17 cellular contexts compared by ENCODE assay signal in genomic region chr1:14769486-14770274, GRCh38.
"Had no signal": no experiment of that assay in that cellular context is flagged by ENCODE, and none has a peak within 500 bp of the region (broad histone marks: within the 10 kb centered on the region; RNA-seq: fewer than 3 reads in every experiment).

No MANE protein-coding gene starts in this region.

- H3K4me3 ChIP-seq: coronary artery, gastroesophageal sphincter, left ventricle myocardium inferior had no signal

- H3K36me3 ChIP-seq: gastroesophageal sphincter, left ventricle myocardium inferior had no signal

- H3K4me3 Mint-ChIP-seq: activated naive CD8-positive, alpha-beta T cell treated with anti-CD3 and anti-CD28 coated beads, Interleukin-2, amount 10 ng/mL, durations not matched to agents 7 days and 5 days; brain; natural killer cell; stimulated activated effector memory CD8-positive, alpha-beta T cell treated with anti-CD3 and anti-CD28 coated beads, Interleukin-12 subunit alpha, Interleukin-12 subunit beta, amount 100 ng/mL, for 72 hours had no signal

- ATAC-seq: activated CD4-positive, CD25-positive, alpha-beta regulatory T cell treated with anti-CD3 and anti-CD28 coated beads, Interleukin-2, amount 50 U/mL, for 24 hours; gastroesophageal sphincter; natural killer cell; stimulated activated effector memory CD8-positive, alpha-beta T cell treated with anti-CD3 and anti-CD28 coated beads, Interleukin-12 subunit alpha, Interleukin-12 subunit beta, amount 100 ng/mL, for 72 hours had no signal

- H3K9me3 Mint-ChIP-seq: activated naive CD8-positive, alpha-beta T cell treated with anti-CD3 and anti-CD28 coated beads, Interleukin-2, amount 10 ng/mL, durations not matched to agents 7 days and 5 days; natural killer cell; stimulated activated effector memory CD8-positive, alpha-beta T cell treated with anti-CD3 and anti-CD28 coated beads, Interleukin-12 subunit alpha, Interleukin-12 subunit beta, amount 100 ng/mL, for 72 hours had no signal

- H3K27me3 Mint-ChIP-seq: activated naive CD8-positive, alpha-beta T cell treated with anti-CD3 and anti-CD28 coated beads, Interleukin-2, amount 10 ng/mL, durations not matched to agents 7 days and 5 days had no signal

- DNase-seq: activated CD4-positive, alpha-beta T cell treated with anti-CD3 and anti-CD28 coated beads, Interleukin-2, amount 50 U/mL, for 4 hours; activated naive CD4-positive, alpha-beta T cell; activated naive CD8-positive, alpha-beta T cell treated with anti-CD3 and anti-CD28 coated beads, Interleukin-2, amount 10 ng/mL, durations not matched to agents 7 days and 5 days; activated T-cell treated with anti-CD3 and anti-CD28 coated beads for 4 hours; central memory CD4-positive, alpha-beta T cell; kidney; left ventricle myocardium inferior; mesenchymal stem cell; natural killer cell; nucleus accumbens; posterior cingulate gyrus; retina had no signal

- H3K9me3 ChIP-seq: gastroesophageal sphincter, left ventricle myocardium inferior had no signal

- H3K27ac Mint-ChIP-seq: activated naive CD8-positive, alpha-beta T cell treated with anti-CD3 and anti-CD28 coated beads, Interleukin-2, amount 10 ng/mL, durations not matched to agents 7 days and 5 days; natural killer cell; stimulated activated effector memory CD8-positive, alpha-beta T cell treated with anti-CD3 and anti-CD28 coated beads, Interleukin-12 subunit alpha, Interleukin-12 subunit beta, amount 100 ng/mL, for 72 hours had no signal

- H3K4me1 ChIP-seq: gastroesophageal sphincter, left ventricle myocardium inferior had no signal

- H3K27ac ChIP-seq: coronary artery, gastroesophageal sphincter, left ventricle myocardium inferior had no signal

- H3K36me3 Mint-ChIP-seq: activated naive CD8-positive, alpha-beta T cell treated with anti-CD3 and anti-CD28 coated beads, Interleukin-2, amount 10 ng/mL, durations not matched to agents 7 days and 5 days; natural killer cell; stimulated activated effector memory CD8-positive, alpha-beta T cell treated with anti-CD3 and anti-CD28 coated beads, Interleukin-12 subunit alpha, Interleukin-12 subunit beta, amount 100 ng/mL, for 72 hours had no signal

- H3K4me1 Mint-ChIP-seq: activated naive CD8-positive, alpha-beta T cell treated with anti-CD3 and anti-CD28 coated beads, Interleukin-2, amount 10 ng/mL, durations not matched to agents 7 days and 5 days; natural killer cell; stimulated activated effector memory CD8-positive, alpha-beta T cell treated with anti-CD3 and anti-CD28 coated beads, Interleukin-12 subunit alpha, Interleukin-12 subunit beta, amount 100 ng/mL, for 72 hours had no signal
